9 cellular contexts compared by ENCODE assay signal in the genomic region with DNA sequence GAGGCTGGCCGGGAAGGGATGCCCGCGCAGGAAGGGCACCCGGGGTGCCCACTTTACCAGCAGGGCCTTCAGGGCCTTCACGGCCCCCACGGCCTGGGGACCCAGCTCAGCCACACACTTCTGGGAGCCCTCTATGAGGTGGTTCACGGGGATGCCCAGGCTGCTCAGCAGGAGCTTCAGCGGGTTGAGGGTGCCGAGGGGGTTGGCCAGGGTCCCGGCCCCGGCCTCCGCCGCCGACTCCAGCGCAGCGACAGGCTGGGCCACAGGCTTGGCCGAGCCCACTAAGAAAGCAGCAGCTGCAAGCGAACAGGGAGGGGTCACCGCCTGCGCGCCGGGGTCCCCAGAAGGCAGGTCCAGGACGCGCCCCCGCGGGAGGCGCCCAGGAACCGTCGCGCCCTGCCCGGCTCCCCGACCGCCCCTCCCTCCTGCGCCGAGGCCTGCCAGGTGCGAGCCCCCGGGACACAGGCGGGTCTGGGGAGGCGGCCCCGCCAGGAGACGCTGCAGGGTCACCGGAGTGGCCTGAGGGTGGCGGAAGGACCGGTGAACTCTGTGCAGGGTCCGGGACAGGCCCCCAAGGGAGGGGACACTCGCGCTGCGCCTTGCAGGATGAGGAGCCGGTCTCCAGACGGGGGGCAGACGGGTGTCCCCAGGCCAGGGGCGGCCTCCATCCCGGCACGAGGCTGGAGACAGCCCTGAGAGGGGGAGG. TPM values are rescaled to one million over a fixed set of nuclear protein-coding genes. Genes with fewer than 3 reads are reported as not detected.
A peak's percentile ranks its signal among the peaks of the same experiment; 100 is the strongest.
DNase-seq lines count a peak whose midpoint lies in the region; ATAC-seq and TF ChIP-seq lines count a peak whose summit lies in the region.
"Had no signal": no experiment of that assay in that cellular context is flagged by ENCODE, and none has a peak within 500 bp of the region (broad histone marks: within the 10 kb centered on the region; RNA-seq: fewer than 3 reads in every experiment).

No MANE protein-coding gene starts in this region.

- no peak overlapping the region for H3K27ac Mint-ChIP-seq in activated naive CD8-positive, alpha-beta T cell treated with anti-CD3 and anti-CD28 coated beads, Interleukin-2, amount 10 ng/mL, durations not matched to agents 7 days and 5 days

- no peaks in the 10 kb centered on the region for H3K9me3 ChIP-seq in left lung

- DNase-seq in GM13977 (ENCODE audit: low spot score), result peak; percentile 20
- no peak for DNase-seq in activated naive CD8-positive, alpha-beta T cell treated with anti-CD3 and anti-CD28 coated beads, Interleukin-2, amount 10 ng/mL, durations not matched to agents 7 days and 5 days
- peak in 1 of 2 donors; percentile 69 for DNase-seq in left lung
- DNase-seq in stimulated activated CD4-positive, alpha-beta T cell treated with anti-CD3 and anti-CD28 coated beads, Interleukin-12 subunit alpha, Interleukin-12 subunit beta, amount 100 ng/mL, for 4 hours, result no peak
- DNase-seq in NCI-H510A (lab: John Stamatoyannopoulos, UW), result no peak
- DNase-seq: activated CD4-positive, alpha-beta T cell treated with anti-CD3 and anti-CD28 coated beads, Interleukin-2, amount 50 U/mL, for 1 hour had no signal

- H3K27me3 ChIP-seq in left lung, result peaks cover 27 to 56% of the 10 kb centered on the region in 2 donors

- H3K9me3 Mint-ChIP-seq in activated naive CD8-positive, alpha-beta T cell treated with anti-CD3 and anti-CD28 coated beads, Interleukin-2, amount 10 ng/mL, durations not matched to agents 7 days and 5 days, result no peaks in the 10 kb centered on the region

- intact Hi-C loops in left lung (cut with DNase I), result no loop called here

- H3K27me3 Mint-ChIP-seq in activated naive CD8-positive, alpha-beta T cell treated with anti-CD3 and anti-CD28 coated beads, Interleukin-2, amount 10 ng/mL, durations not matched to agents 7 days and 5 days, result peaks cover 41% of the 10 kb centered on the region

- H3K4me3 Mint-ChIP-seq in activated naive CD8-positive, alpha-beta T cell treated with anti-CD3 and anti-CD28 coated beads, Interleukin-2, amount 10 ng/mL, durations not matched to agents 7 days and 5 days, result no peak overlapping the region

- in situ Hi-C loops in GM13977 (cut with MboI; ENCODE audit: low pct_unique_long_range_greater_than_20kb, low sequenced_read_pairs, unreplicated experiment), result no loop called here

- H3K27ac ChIP-seq in left lung (no peak overlapping the region), skin epidermis (peak overlapping the region in 1 of 21 experiments; percentile 14)

- H3K4me3 ChIP-seq in left lung (peak overlapping the region; percentile 16 to 23), skin epidermis (peak overlapping the region in 5 of 7 experiments; percentile 4 to 24 (median 15))

- peak; percentile 46 for ATAC-seq in activated naive CD8-positive, alpha-beta T cell treated with anti-CD3 and anti-CD28 coated beads, Interleukin-2, amount 10 ng/mL, durations not matched to agents 7 days and 5 days (ENCODE audit: low read depth)
- ATAC-seq in left lung (peak; percentile 43), HG02588 (IDR thresholded peaks at IDR 0.05; ENCODE audit: unreplicated experiment) (no peak)

- H3K4me1 Mint-ChIP-seq in activated naive CD8-positive, alpha-beta T cell treated with anti-CD3 and anti-CD28 coated beads, Interleukin-2, amount 10 ng/mL, durations not matched to agents 7 days and 5 days, result peaks cover 8% of the 10 kb centered on the region

- no peak for TF ChIP-seq CTCF in GM13977 (IDR thresholded peaks at IDR 0.05; ENCODE audit: extremely low read depth, insufficient read depth, missing control alignments)
- no peak for TF ChIP-seq CTCF in left lung (IDR thresholded peaks at IDR 0.05)

- H3K36me3 ChIP-seq in left lung, result no peaks in the 10 kb centered on the region

- peaks cover 10 to 26% of the 10 kb centered on the region in 2 donors for H3K4me1 ChIP-seq in left lung

- H3K36me3 Mint-ChIP-seq in activated naive CD8-positive, alpha-beta T cell treated with anti-CD3 and anti-CD28 coated beads, Interleukin-2, amount 10 ng/mL, durations not matched to agents 7 days and 5 days, result no peaks in the 10 kb centered on the region

- POLR2A ChIA-PET in activated naive CD8-positive, alpha-beta T cell treated with anti-CD3 and anti-CD28 coated beads, Interleukin-2, amount 10 ng/mL, durations not matched to agents 7 days and 5 days (lab: Charles Lee), result interaction anchor here (1.4 kb wide), 1 partner anchor 65 kb away, joined by 4 read pairs; no protein-coding TSS in a partner anchor

RNA-seq across cellular contexts. Expression of gene SCGB3A1, which starts 0.6 kb away (rescaled TPM):
- 1 to 10 TPM; 6.6 to 7.1 TPM for total RNA-seq in activated naive CD8-positive, alpha-beta T cell treated with anti-CD3 and anti-CD28 coated beads, Interleukin-2, amount 10 ng/mL, durations not matched to agents 7 days and 5 days
- total RNA-seq in left lung, result 100 to 1,000 TPM in 1 of 2 donors, 10 to 100 TPM in 1; 88.8 to 104 TPM
- total RNA-seq: myocyte had no signal

RNA-seq across cellular contexts. Expression of gene FLT4, which starts 58.7 kb away (rescaled TPM):
- 10 to 100 TPM; 11.6 to 13.2 TPM for total RNA-seq in activated naive CD8-positive, alpha-beta T cell treated with anti-CD3 and anti-CD28 coated beads, Interleukin-2, amount 10 ng/mL, durations not matched to agents 7 days and 5 days
- total RNA-seq in left lung, result 10 to 100 TPM; 21.7 to 24.1 TPM

Comparison
In these comparisons a context has a peak if more than half of its experiments do, and no peak if none do; other contexts are left out.
1. RNA of gene SCGB3A1, which starts 0.6 kb away (total RNA-seq): 88.8 to 104 TPM in left lung; 6.6 to 7.1 TPM in activated naive CD8-positive, alpha-beta T cell treated with anti-CD3 and anti-CD28 coated beads, Interleukin-2, amount 10 ng/mL, durations not matched to agents 7 days and 5 days; every median in the first group is over 10 times any median in the second.